ENCODE assay signal across 16 cellular contexts in the genomic region with DNA sequence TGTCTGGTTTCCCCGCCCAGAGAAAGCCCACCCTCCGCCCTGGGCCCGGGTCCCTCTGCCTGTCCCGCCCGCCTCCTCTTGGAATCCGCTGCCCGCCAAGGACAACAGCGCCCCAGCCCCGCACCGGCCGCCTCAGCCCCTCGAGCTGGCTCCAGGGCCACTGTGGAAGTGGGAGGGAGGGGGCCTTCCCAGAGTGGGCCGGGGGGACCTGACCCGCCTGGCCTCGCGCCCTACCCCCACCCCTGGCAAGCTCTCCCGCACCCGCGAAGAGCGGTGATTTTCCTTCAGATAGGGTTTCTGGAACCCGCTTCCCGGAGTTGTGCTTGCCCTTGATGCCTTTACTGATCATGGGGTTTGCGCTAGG. TPM values are rescaled to one million over a fixed set of nuclear protein-coding genes. Genes with fewer than 3 reads are reported as not detected.
A peak's percentile ranks its signal among the peaks of the same experiment; 100 is the strongest.
DNase-seq lines count a peak whose midpoint lies in the region; ATAC-seq and TF ChIP-seq lines count a peak whose summit lies in the region.
"Had no signal": no experiment of that assay in that cellular context is flagged by ENCODE, and none has a peak within 500 bp of the region (broad histone marks: within the 10 kb centered on the region; RNA-seq: fewer than 3 reads in every experiment).

No MANE protein-coding gene starts in this region.

- BruUV-seq in IMR-90 (replicated peaks; lab: Mats Ljungman, UMichigan), result no TSS peak
- no TSS peak for BruUV-seq in A673 (replicated peaks; lab: Mats Ljungman, UMichigan)

- H3K27me3 ChIP-seq in SK-N-SH (ENCODE audit: insufficient read depth) (0 out of 2 replicates have a peak, but pooled peaks cover 5% of the 10 kb centered on the region), IMR-90 (ENCODE audit: control insufficient read depth, insufficient read depth, low read length) (peaks cover 65% of the 10 kb centered on the region), breast epithelium (peaks cover 32 to 64% of the 10 kb centered on the region in 2 donors), neural progenitor cell (peaks cover 92% of the 10 kb centered on the region), A673 (replicated peaks; ENCODE audit: insufficient read depth, low read depth, low read length, poor library complexity) (no peaks in the 10 kb centered on the region)

- H2BK20ac ChIP-seq in IMR-90 (ENCODE audit: low read depth, low read length), result no peak overlapping the region

- no peaks in the 10 kb centered on the region for H3K9me3 ChIP-seq in SK-N-SH
- peaks cover 11% of the 10 kb centered on the region; the same call in 1 of the 2 replicates for H3K9me3 ChIP-seq in IMR-90 (ENCODE audit: control insufficient read depth, insufficient read depth, low read length)
- no peaks in the 10 kb centered on the region for H3K9me3 ChIP-seq in breast epithelium
- H3K9me3 ChIP-seq in neural progenitor cell (ENCODE audit: low read depth), result no peaks in the 10 kb centered on the region
- no peaks in the 10 kb centered on the region for H3K9me3 ChIP-seq in A673 (ENCODE audit: low read depth, low read length, poor library complexity, severe bottlenecking)
- H3K9me3 ChIP-seq: A549, thyroid gland had no signal

- H3K79me2 ChIP-seq in SK-N-SH (ENCODE audit: insufficient read depth) (peaks cover 18% of the 10 kb centered on the region), neural progenitor cell (ENCODE audit: low read depth) (peaks cover 7% of the 10 kb centered on the region)

- DNase-seq in SK-N-SH, result peak; percentile 35
- DNase-seq in IMR-90, result no peak
- no peak for DNase-seq in breast epithelium (ENCODE audit: low spot score in 2 of 2)
- DNase-seq in neural progenitor cell (ENCODE audit: low spot score), result peak; percentile 67
- DNase-seq in A673 (ENCODE audit: low spot score), result no peak
- DNase-seq in GM13977 (ENCODE audit: low spot score), result no peak
- DNase-seq in activated gamma-delta T cell treated with Interleukin-2 at 50 U/mL for 16 hours, result no peak
- DNase-seq: DMS153, head of caudate nucleus, MM.1S, small intestine, thyroid gland had no signal

- POLR2A ChIA-PET in SK-N-SH (lab: Yijun Ruan, JAX), result interaction anchor here (3.3 kb wide), 1 partner anchor 9 kb away, joined by 50 read pairs; no protein-coding TSS in a partner anchor
- POLR2A ChIA-PET in IMR-90 (lab: Charles Lee; ENCODE audit: unreplicated experiment), result interaction anchor here (0.6 kb wide), 1 partner anchor 14 kb away, joined by 3 read pairs; no protein-coding TSS in a partner anchor
- POLR2A ChIA-PET in A673 (lab: Charles Lee; ENCODE audit: low non-redundant PET), result interaction anchor here (0.8 kb wide), 1 partner anchor 40 kb away, joined by 3 read pairs; a partner anchor contains a TSS

- no peak overlapping the region for H2AK5ac ChIP-seq in IMR-90 (ENCODE audit: low read depth, low read length)

- H3K27me3 Mint-ChIP-seq in neural progenitor cell (ENCODE audit: insufficient read depth, low read depth), result peaks cover 54% of the 10 kb centered on the region

- dilution Hi-C loops in IMR-90 (cut with HindIII; ENCODE audit: low sequenced_read_pairs, unreplicated experiment), result no loop called here

- no peak overlapping the region for H4K91ac ChIP-seq in IMR-90 (ENCODE audit: insufficient read depth, low read depth, low read length)

- no peak overlapping the region for H4K5ac ChIP-seq in IMR-90 (ENCODE audit: low read depth, low read length)

- TF ChIP-seq POLR2A in IMR-90 (IDR thresholded peaks at IDR 0.05; ENCODE audit: low read depth, low read length), result no peak
- TF ChIP-seq POLR2A in breast epithelium (IDR thresholded peaks at IDR 0.05), result no peak

- TF ChIP-seq EP300 in SK-N-SH (IDR thresholded peaks at IDR 0.05; ENCODE audit: borderline replicate concordance in 1 of 2, low read depth in 1 of 2, low read length in 1 of 2), result no peak

- H3K14ac ChIP-seq in IMR-90 (replicated peaks; ENCODE audit: low read depth, low read length), result no peak overlapping the region

- H3K4me1 ChIP-seq in SK-N-SH (ENCODE audit: control insufficient read depth in 1 of 2, insufficient read depth in 2 of 2, low read depth in 1 of 2, low read length in 1 of 2) (peaks cover 12 to 32% of the 10 kb centered on the region in 2 experiments; a peak in 3 of 4 replicates), IMR-90 (ENCODE audit: control insufficient read depth, insufficient read depth, low read length) (peaks cover 14% of the 10 kb centered on the region), breast epithelium (peaks cover 3 to 41% of the 10 kb centered on the region in 2 donors), neural progenitor cell (peaks cover 43% of the 10 kb centered on the region), A673 (ENCODE audit: insufficient read depth, low read length, poor library complexity, severe bottlenecking) (peaks cover 54% of the 10 kb centered on the region)

- peaks cover 47% of the 10 kb centered on the region for H3K4me1 Mint-ChIP-seq in neural progenitor cell

- CTCF ChIA-PET in SK-N-SH (lab: Yijun Ruan, JAX), result interaction anchor here (1.0 to 9.7 kb wide), 8 partner anchors 11 to 209 kb away, joined by 3 to 146 read pairs (median 9); a partner anchor contains a TSS
- CTCF ChIA-PET in IMR-90 (lab: Yijun Ruan, JAX), result interaction anchor here (1.2 kb wide), 1 partner anchor 20 kb away, joined by 3 read pairs; no protein-coding TSS in a partner anchor
- CTCF ChIA-PET in A673 (lab: Charles Lee), result interaction anchor here (0.6 to 1.0 kb wide), 2 partner anchors 37 to 176 kb away, joined by 3 to 9 read pairs; no protein-coding TSS in a partner anchor

- H3K27ac ChIP-seq in SK-N-SH (ENCODE audit: low read depth in 2 of 2, low read length in 1 of 2) (no peak overlapping the region), IMR-90 (ENCODE audit: insufficient read depth, low read length) (no peak overlapping the region), breast epithelium (no peak overlapping the region), neural progenitor cell (no peak overlapping the region), A673 (ENCODE audit: low read depth, low read length, poor library complexity, severe bottlenecking) (no peak overlapping the region)
- H3K27ac ChIP-seq: HL-60, thyroid gland had no signal

- H3K23ac ChIP-seq in IMR-90 (ENCODE audit: low read depth, low read length), result peak overlapping the region; percentile 50; the same call in 1 of the 2 replicates

- TF ChIP-seq RAD21 in SK-N-SH (IDR thresholded peaks at IDR 0.05; ENCODE audit: low read length) (no peak), IMR-90 (IDR thresholded peaks at IDR 0.05; ENCODE audit: low read length) (no peak)

- intact Hi-C loops in IMR-90 (cut with micrococcal nuclease), result no loop called here
- intact Hi-C loops in breast epithelium (cut with DNase I; ENCODE audit: low total_unique reads), result no loop called here
- intact Hi-C loops in A673 (cut with micrococcal nuclease; ENCODE audit: unreplicated experiment), result no loop called here

- no peak overlapping the region for H3K9ac ChIP-seq in SK-N-SH
- no peak overlapping the region for H3K9ac ChIP-seq in IMR-90 (ENCODE audit: low read depth, low read length)
- H3K9ac ChIP-seq in neural progenitor cell, result no peak overlapping the region

- no peak overlapping the region for H3K56ac ChIP-seq in IMR-90 (ENCODE audit: extremely low read depth, insufficient read depth, low read length)

- H4K20me1 ChIP-seq in SK-N-SH (ENCODE audit: insufficient read depth) (peaks cover 5% of the 10 kb centered on the region; the same call in 1 of the 2 replicates), IMR-90 (ENCODE audit: insufficient read depth, low read length) (peaks cover 8% of the 10 kb centered on the region; the same call in 1 of the 2 replicates), neural progenitor cell (ENCODE audit: low read depth) (peaks cover 74% of the 10 kb centered on the region)

- H3K4ac ChIP-seq in IMR-90 (ENCODE audit: low read depth, low read length), result no peak overlapping the region

- H2BK120ac ChIP-seq in IMR-90 (ENCODE audit: low read depth, low read length), result no peak overlapping the region

- H2BK5ac ChIP-seq in IMR-90 (ENCODE audit: low read depth, low read length, poor library complexity, severe bottlenecking), result no peak overlapping the region

- WGBS in SK-N-SH (ENCODE audit: low lambda C conversion rate), result 95% methylated on average over 18 of the region's 23 CpGs
- WGBS in IMR-90 (ENCODE audit: extremely low coverage in 2 of 2, insufficient read length in 1 of 2), 2 experiments, result no CpG with 5 or more reads among the region's 23 CpGs

- H3K36me3 Mint-ChIP-seq in neural progenitor cell, result no peaks in the 10 kb centered on the region

- no peak for TF ChIP-seq CTCF in SK-N-SH (IDR thresholded peaks at IDR 0.05)
- no peak for TF ChIP-seq CTCF in IMR-90 (conservative IDR thresholded peaks at IDR 0.05; ENCODE audit: low read depth, low read length)
- no peak for TF ChIP-seq CTCF in breast epithelium (IDR thresholded peaks at IDR 0.05)
- no peak for TF ChIP-seq CTCF in neural progenitor cell (IDR thresholded peaks at IDR 0.05)
- no peak for TF ChIP-seq CTCF in A673 (conservative IDR thresholded peaks at IDR 0.05; ENCODE audit: low read depth, low read length)
- TF ChIP-seq CTCF in GM13977 (IDR thresholded peaks at IDR 0.05; ENCODE audit: extremely low read depth, insufficient read depth, missing control alignments), result no peak

- peaks cover 8% of the 10 kb centered on the region for H3K9me3 Mint-ChIP-seq in neural progenitor cell

- H3K79me1 ChIP-seq in IMR-90 (ENCODE audit: low read depth in 1 of 2, low read length in 2 of 2), result peaks cover 8 to 23% of the 10 kb centered on the region in 2 experiments; a peak in 2 of 4 replicates

- H3K9me1 ChIP-seq in IMR-90 (ENCODE audit: insufficient read depth, low read length), result peaks cover 5% of the 10 kb centered on the region; the same call in 1 of the 2 replicates

- H4K8ac ChIP-seq in IMR-90 (ENCODE audit: low read depth in 2 of 2, low read length in 2 of 2), result no peak overlapping the region

- H3F3A ChIP-seq in SK-N-SH (replicated peaks; ENCODE audit: insufficient read depth) (peaks cover 4% of the 10 kb centered on the region), neural progenitor cell (ENCODE audit: low read depth) (peaks cover 63% of the 10 kb centered on the region)

- H2AK9ac ChIP-seq in IMR-90 (replicated peaks; ENCODE audit: low read depth, low read length, poor library complexity), result no peak overlapping the region

- ATAC-seq in SK-N-SH treated with all-trans-retinoic acid at 6 μM for 48 hours (no peak), IMR-90 (ENCODE audit: low read depth) (no peak)
- ATAC-seq: A549, left lobe of liver had no signal

- no peak overlapping the region for H3K18ac ChIP-seq in IMR-90 (ENCODE audit: low read depth, low read length)

- no peak overlapping the region for H3K27ac Mint-ChIP-seq in neural progenitor cell

- H3K9me2 ChIP-seq in SK-N-SH, result no peaks in the 10 kb centered on the region

- H2BK15ac ChIP-seq in IMR-90 (ENCODE audit: low read depth, low read length), result no peak overlapping the region

- H3K36me3 ChIP-seq in SK-N-SH (replicated peaks in 1 of 2; ENCODE audit: control insufficient read depth in 1 of 2, insufficient read depth in 2 of 2, low read length in 1 of 2) (peaks cover 0 to 13% of the 10 kb centered on the region in 2 experiments), IMR-90 (ENCODE audit: control insufficient read depth, insufficient read depth, low read length) (peaks cover 9% of the 10 kb centered on the region; the same call in 1 of the 2 replicates), breast epithelium (no peaks in the 10 kb centered on the region), neural progenitor cell (no peaks in the 10 kb centered on the region), A673 (ENCODE audit: insufficient read depth, low read length, poor library complexity, severe bottlenecking) (peaks cover 15% of the 10 kb centered on the region)
- H3K36me3 ChIP-seq: thyroid gland had no signal

- H3K4me3 Mint-ChIP-seq in neural progenitor cell, result peak overlapping the region; percentile 81

- in situ Hi-C loops in IMR-90 (cut with MboI; ENCODE audit: low sequenced_read_pairs) (no loop called here), GM13977 (cut with MboI; ENCODE audit: low pct_unique_long_range_greater_than_20kb, low sequenced_read_pairs, unreplicated experiment) (loop anchor here (10.0 to 25.0 kb wide), 2 partner anchors 46 to 163 kb away; no protein-coding TSS in a partner anchor)

- H3K4me2 ChIP-seq in SK-N-SH, result no peak overlapping the region
- H3K4me2 ChIP-seq in IMR-90 (ENCODE audit: low read depth, low read length), result no peak overlapping the region
- H3K4me2 ChIP-seq in neural progenitor cell, result peak overlapping the region; percentile 76
- H3K4me2 ChIP-seq: A549 had no signal

- H2AFZ ChIP-seq in SK-N-SH (ENCODE audit: low read depth) (no peak overlapping the region), IMR-90 (replicated peaks; ENCODE audit: low read length, poor library complexity) (no peak overlapping the region), neural progenitor cell (replicated peaks) (no peak overlapping the region)

- no peak overlapping the region for H3K4me3 ChIP-seq in SK-N-SH (ENCODE audit: low read depth in 2 of 2, low read length in 1 of 2)
- H3K4me3 ChIP-seq in IMR-90 (ENCODE audit: insufficient read depth, low read depth, low read length), result no peak overlapping the region
- H3K4me3 ChIP-seq in breast epithelium, result peak overlapping the region in 2 of 3 donors; percentile 18 to 93
- no peak overlapping the region for H3K4me3 ChIP-seq in neural progenitor cell
- H3K4me3 ChIP-seq in A673 (ENCODE audit: low read depth, low read length, poor library complexity, severe bottlenecking), result no peak overlapping the region
- H3K4me3 ChIP-seq: A549 had no signal

RNA-seq across cellular contexts. Expression of a gene that starts 2.3 kb away (rescaled TPM):
- 2.1 and 2.9 TPM in 2 replicates for polyA plus RNA-seq in SK-N-SH (2012; rRNA removed)
- polyA plus RNA-seq in SK-N-SH (2012; cell fraction: cytosol; rRNA removed), result 2.0 and 2.8 TPM in 2 replicates
- polyA plus RNA-seq in SK-N-SH (2012; cell fraction: nucleus; rRNA removed), result 6.1 and 6.5 TPM in 2 replicates
- total RNA-seq in IMR-90 (2012; rRNA removed), result 5.3 and 5.4 TPM in 2 replicates
- polyA plus RNA-seq in IMR-90 (2012; rRNA removed), result 2.4 and 3.2 TPM in 2 replicates
- polyA plus RNA-seq in IMR-90 (2012; cell fraction: cytosol; rRNA removed), result 0.49 and 1.0 TPM in 2 replicates
- 1.4 and 2.6 TPM in 2 replicates for polyA plus RNA-seq in IMR-90 (2012; cell fraction: nucleus; rRNA removed; ENCODE audit: low replicate concordance)
- 1 to 10 TPM; 1.9 to 9.2 (median 6.7) TPM for total RNA-seq in breast epithelium
- total RNA-seq in neural progenitor cell (ENCODE audit: low replicate concordance), result 2.8 and 15.2 TPM in 2 replicates
- 24.5 and 27.0 TPM in 2 replicates for total RNA-seq in A673 (2021)

RNA-seq across cellular contexts. Expression of a gene that starts 21.2 kb away (rescaled TPM):
- polyA plus RNA-seq in SK-N-SH (2012; rRNA removed), result 19.7 and 22.4 TPM in 2 replicates
- 9.7 and 13.6 TPM in 2 replicates for polyA plus RNA-seq in SK-N-SH (2012; cell fraction: cytosol; rRNA removed)
- polyA plus RNA-seq in SK-N-SH (2012; cell fraction: nucleus; rRNA removed), result 42.0 and 52.6 TPM in 2 replicates
- 2.0 and 2.2 TPM in 2 replicates for total RNA-seq in IMR-90 (2012; rRNA removed)
- polyA plus RNA-seq in IMR-90 (2012; rRNA removed), result 3.2 and 4.0 TPM in 2 replicates
- polyA plus RNA-seq in IMR-90 (2012; cell fraction: cytosol; rRNA removed), result 2.9 and 4.0 TPM in 2 replicates
- 4.3 and 7.7 TPM in 2 replicates for polyA plus RNA-seq in IMR-90 (2012; cell fraction: nucleus; rRNA removed; ENCODE audit: low replicate concordance)
- 1 to 10 TPM; 1.2 to 2.2 (median 2.0) TPM for total RNA-seq in breast epithelium
- total RNA-seq in neural progenitor cell (ENCODE audit: low replicate concordance), result 53.5 and 155 TPM in 2 replicates
- 59.5 and 66.4 TPM in 2 replicates for total RNA-seq in A673 (2021)

RNA-seq across cellular contexts. Expression of a gene that starts 40.1 kb away (rescaled TPM):
- 16.6 and 21.9 TPM in 2 replicates for polyA plus RNA-seq in SK-N-SH (2012; rRNA removed)
- 11.0 and 13.2 TPM in 2 replicates for polyA plus RNA-seq in SK-N-SH (2012; cell fraction: cytosol; rRNA removed)
- polyA plus RNA-seq in SK-N-SH (2012; cell fraction: nucleus; rRNA removed), result 23.6 and 29.2 TPM in 2 replicates
- 3.2 and 5.3 TPM in 2 replicates for total RNA-seq in IMR-90 (2012; rRNA removed)
- 9.4 and 12.9 TPM in 2 replicates for polyA plus RNA-seq in IMR-90 (2012; rRNA removed)
- polyA plus RNA-seq in IMR-90 (2012; cell fraction: cytosol; rRNA removed), result 13.2 and 18.5 TPM in 2 replicates
- polyA plus RNA-seq in IMR-90 (2012; cell fraction: nucleus; rRNA removed; ENCODE audit: low replicate concordance), result 21.8 and 29.2 TPM in 2 replicates
- total RNA-seq in breast epithelium, result 10 to 100 TPM; 11.5 to 20.6 (median 13.4) TPM
- 2.7 and 5.6 TPM in 2 replicates for total RNA-seq in neural progenitor cell (ENCODE audit: low replicate concordance)
- 42.6 and 45.5 TPM in 2 replicates for total RNA-seq in A673 (2021)

Comparison
In these comparisons a context has a peak if more than half of its experiments do, and no peak if none do; other contexts are left out.
1. DNase-seq: peak in SK-N-SH (single experiment) and neural progenitor cell (single experiment); none in IMR-90 (single experiment), breast epithelium (0 of 2), A673 (single experiment), GM13977 (single experiment) and activated gamma-delta T cell treated with Interleukin-2 at 50 U/mL for 16 hours (single experiment).
2. H3K4me3 ChIP-seq: peak in breast epithelium (2 of 3); none in SK-N-SH (0 of 2), IMR-90 (single experiment), neural progenitor cell (single experiment) and A673 (single experiment).
3. RNA of a gene that starts 21.2 kb away (total RNA-seq): 59.5 to 66.4 TPM in A673 and 53.5 to 155 TPM in neural progenitor cell; 2.0 to 2.2 TPM in IMR-90 and 1.2 to 2.2 TPM in breast epithelium; every median in the first group is over 10 times any median in the second.